13 cellular contexts compared by ENCODE assay signal in the genomic region with DNA sequence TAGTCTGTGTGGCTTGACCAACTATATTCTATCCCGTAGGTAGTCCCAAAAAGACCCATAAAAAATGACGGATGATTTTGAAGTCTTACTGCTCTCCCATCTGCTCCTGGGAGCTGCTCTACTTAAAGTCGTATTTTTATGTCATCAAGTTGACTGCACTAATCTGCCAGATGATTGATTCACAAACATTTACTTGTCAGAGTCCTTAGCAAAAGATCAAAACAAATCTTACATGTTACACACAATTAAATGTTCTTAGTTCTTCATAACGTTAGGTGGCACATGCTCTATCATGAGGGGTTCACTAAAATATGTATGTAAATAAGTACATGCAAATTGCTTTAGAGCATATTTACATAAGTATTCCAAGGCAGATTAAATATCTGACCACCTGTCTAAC.
A peak's percentile ranks its signal among the peaks of the same experiment; 100 is the strongest.
DNase-seq lines count a peak whose midpoint lies in the region; ATAC-seq and TF ChIP-seq lines count a peak whose summit lies in the region.
"Had no signal": no experiment of that assay in that cellular context is flagged by ENCODE, and none has a peak within 500 bp of the region (broad histone marks: within the 10 kb centered on the region; RNA-seq: fewer than 3 reads in every experiment).

No MANE protein-coding gene starts in this region.

- H3K36me3 Mint-ChIP-seq in endothelial cell (ENCODE audit: low read depth, unreplicated experiment) = no peaks in the 10 kb centered on the region
- H3K36me3 Mint-ChIP-seq: CD4-positive, CD25-positive, alpha-beta regulatory T cell had no signal

- H3K36me3 ChIP-seq in gastroesophageal sphincter = no peaks in the 10 kb centered on the region
- H3K36me3 ChIP-seq: BLaER1 treated with 17β-estradiol and CSF1 and Interleukin-3, amounts not matched to agents 10 nM and 100 nM; HAP-1 had no signal

- TF ChIP-seq CTCF in endothelial cell (IDR thresholded peaks at IDR 0.05; ENCODE audit: unreplicated experiment) (no peak), gastroesophageal sphincter (IDR thresholded peaks at IDR 0.05) (no peak)

- ATAC-seq in HG03025 (IDR thresholded peaks at IDR 0.05; ENCODE audit: low FRiP score, unreplicated experiment) (no peak), gastroesophageal sphincter (no peak)

- no peaks in the 10 kb centered on the region for H3K4me1 ChIP-seq in gastroesophageal sphincter
- H3K4me1 ChIP-seq: BLaER1 treated with 17β-estradiol and CSF1 and Interleukin-3, amounts not matched to agents 10 nM and 100 nM; HAP-1 had no signal

- H3K27me3 Mint-ChIP-seq in endothelial cell (ENCODE audit: unreplicated experiment) = no peaks in the 10 kb centered on the region
- H3K27me3 Mint-ChIP-seq: CD4-positive, CD25-positive, alpha-beta regulatory T cell had no signal

- H3K4me3 Mint-ChIP-seq in endothelial cell (ENCODE audit: unreplicated experiment) = no peak overlapping the region
- H3K4me3 Mint-ChIP-seq: CD4-positive, CD25-positive, alpha-beta regulatory T cell; HFFc6 had no signal

- H3K4me3 ChIP-seq in gastroesophageal sphincter = no peak overlapping the region
- H3K4me3 ChIP-seq: BLaER1 treated with 17β-estradiol and CSF1 and Interleukin-3, amounts not matched to agents 10 nM and 100 nM; HAP-1 had no signal

- H3K27ac ChIP-seq in gastroesophageal sphincter = no peak overlapping the region
- H3K27ac ChIP-seq: BLaER1 treated with 17β-estradiol and CSF1 and Interleukin-3, amounts not matched to agents 10 nM and 100 nM had no signal

- no peak overlapping the region for H3K27ac Mint-ChIP-seq in endothelial cell (ENCODE audit: unreplicated experiment)
- H3K27ac Mint-ChIP-seq: CD4-positive, CD25-positive, alpha-beta regulatory T cell; HFFc6 had no signal

- 37 to 47% methylated on average over 4 of the region's 4 CpGs for WGBS in gastroesophageal sphincter (ENCODE audit: low coverage in 1 of 2), 2 donors

- DNase-seq in NCI-H1930 (lab: John Stamatoyannopoulos, UW) (peak; percentile 18 to 45), NCI-H524 treated with DMSO at 0.1 percent for 48 hours (lab: John Stamatoyannopoulos, UW) (peak; percentile 76), NCI-H82 treated with DMSO at 0.1 percent for 48 hours (lab: John Stamatoyannopoulos, UW; ENCODE audit: unreplicated experiment) (peak; percentile 64), endothelial cell (ENCODE audit: low spot score) (no peak), hypothalamus (lab: John Stamatoyannopoulos, UW) (no peak)
- DNase-seq: ACHN; CD4-positive, CD25-positive, alpha-beta regulatory T cell; DMS 273 treated with DMSO at 0.1 percent for 48 hours; HFFc6 had no signal

- TF ChIP-seq POLR2A in gastroesophageal sphincter (IDR thresholded peaks at IDR 0.05) = no peak

- H3K9me3 ChIP-seq in gastroesophageal sphincter = peaks cover 0 to 11% (median 0%) of the 10 kb centered on the region in 3 donors
- H3K9me3 ChIP-seq: HAP-1 had no signal

- TF ChIP-seq EP300 in gastroesophageal sphincter (IDR thresholded peaks at IDR 0.05) = no peak

- no peaks in the 10 kb centered on the region for H3K4me1 Mint-ChIP-seq in endothelial cell (ENCODE audit: unreplicated experiment)
- H3K4me1 Mint-ChIP-seq: CD4-positive, CD25-positive, alpha-beta regulatory T cell had no signal

- no peaks in the 10 kb centered on the region for H3K27me3 ChIP-seq in gastroesophageal sphincter
- H3K27me3 ChIP-seq: BLaER1 treated with 17β-estradiol and CSF1 and Interleukin-3, amounts not matched to agents 10 nM and 100 nM had no signal

- no peaks in the 10 kb centered on the region for H3K9me3 Mint-ChIP-seq in endothelial cell (ENCODE audit: unreplicated experiment)

Comparison
In these comparisons a context has a peak if more than half of its experiments do, and no peak if none do; other contexts are left out.
1. DNase-seq: peak in NCI-H1930 (2 of 2), NCI-H524 treated with DMSO at 0.1 percent for 48 hours (single experiment) and NCI-H82 treated with DMSO at 0.1 percent for 48 hours (single experiment); none in endothelial cell (single experiment) and hypothalamus (0 of 51).